12 cellular contexts compared by ENCODE assay signal in the genomic region with DNA sequence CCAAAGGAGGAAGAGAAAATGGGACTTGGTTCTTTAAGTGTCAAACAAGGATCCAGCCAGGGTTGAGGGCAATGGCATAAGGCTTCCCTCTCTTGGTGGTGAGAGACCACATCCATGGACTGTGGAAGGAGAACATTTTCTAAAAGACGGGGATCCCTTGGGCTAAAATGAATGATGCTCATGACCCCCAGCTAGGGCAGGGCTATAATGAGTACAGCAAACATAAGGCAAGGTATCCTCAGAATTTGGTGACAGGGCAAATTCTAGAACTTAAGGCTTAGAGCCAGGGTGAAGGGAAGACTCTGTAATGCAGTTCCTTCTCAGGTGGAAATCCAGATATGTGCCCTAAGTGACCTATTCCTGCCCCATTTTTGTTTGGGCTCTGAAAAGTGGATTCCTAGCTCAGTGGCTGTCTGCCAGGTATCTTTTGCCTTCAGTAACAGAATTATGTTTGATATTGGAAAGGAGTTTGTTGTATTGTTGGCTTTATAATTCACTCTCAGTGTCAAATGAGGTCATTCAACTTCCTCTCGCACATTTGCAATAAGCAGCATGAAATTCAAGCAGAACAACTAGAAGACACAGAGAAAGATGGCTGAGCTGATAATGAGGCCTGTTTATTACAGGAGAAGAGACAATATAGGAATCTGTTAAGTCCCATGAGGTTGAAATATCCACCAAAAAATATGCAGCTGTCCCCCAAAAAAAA.
DNase-seq lines count a peak whose midpoint lies in the region; ATAC-seq and FAIRE-seq lines count a peak whose summit lies in the region.
"Had no signal": no experiment of that assay in that cellular context is flagged by ENCODE, and none has a peak within 500 bp of the region (broad histone marks: within the 10 kb centered on the region; RNA-seq: fewer than 3 reads in every experiment).

No MANE protein-coding gene starts in this region.

- FAIRE-seq in endometrium (lab: Jason Lieb, UNC) = peak; percentile 8
- FAIRE-seq: A549 had no signal

- no peaks in the 10 kb centered on the region for H3K27me3 Mint-ChIP-seq in activated CD4-positive, alpha-beta T cell treated with anti-CD3 and anti-CD28 coated beads, Interleukin-2, amount 10 ng/mL, durations not matched to agents 7 days and 5 days
- no peaks in the 10 kb centered on the region for H3K27me3 Mint-ChIP-seq in stimulated activated naive B cell treated with anti-CD40 and anti-IgM and Interleukin-4, amounts not matched to agents 10 μg/mL and 1 μg/mL and 100 μg/mL, for 72 hours

- H3K27ac Mint-ChIP-seq in activated CD4-positive, alpha-beta T cell treated with anti-CD3 and anti-CD28 coated beads, Interleukin-2, amount 10 ng/mL, durations not matched to agents 7 days and 5 days = peak overlapping the region; percentile 96
- peak overlapping the region; percentile 62 for H3K27ac Mint-ChIP-seq in stimulated activated naive B cell treated with anti-CD40 and anti-IgM and Interleukin-4, amounts not matched to agents 10 μg/mL and 1 μg/mL and 100 μg/mL, for 72 hours

- POLR2A ChIA-PET in activated CD4-positive, alpha-beta T cell treated with anti-CD3 and anti-CD28 coated beads, Interleukin-2, amount 10 ng/mL, durations not matched to agents 7 days and 5 days (lab: Charles Lee) = no interaction called here

- CTCF ChIA-PET in activated CD4-positive, alpha-beta T cell treated with anti-CD3 and anti-CD28 coated beads, Interleukin-2, amount 10 ng/mL, durations not matched to agents 7 days and 5 days (lab: Charles Lee) = interaction anchor here (0.6 to 2.7 kb wide), 4 partner anchors 9 to 349 kb away, joined by 3 to 14 read pairs (median 6); no protein-coding TSS in a partner anchor

- ATAC-seq in stimulated activated naive B cell treated with anti-CD40 and anti-IgM and Interleukin-4, amounts not matched to agents 10 μg/mL and 1 μg/mL and 100 μg/mL, for 72 hours (replicated peaks) = no peak
- no peak for ATAC-seq in GM21717 (IDR thresholded peaks at IDR 0.05; ENCODE audit: unreplicated experiment)
- ATAC-seq in HG02642 (IDR thresholded peaks at IDR 0.05; ENCODE audit: poor library complexity, unreplicated experiment) = no peak
- ATAC-seq: A549 had no signal

- peaks cover 95% of the 10 kb centered on the region for H3K36me3 Mint-ChIP-seq in activated CD4-positive, alpha-beta T cell treated with anti-CD3 and anti-CD28 coated beads, Interleukin-2, amount 10 ng/mL, durations not matched to agents 7 days and 5 days (ENCODE audit: low read depth)
- peaks cover 10 to 11% of the 10 kb centered on the region in 2 donors for H3K36me3 Mint-ChIP-seq in stimulated activated naive B cell treated with anti-CD40 and anti-IgM and Interleukin-4, amounts not matched to agents 10 μg/mL and 1 μg/mL and 100 μg/mL, for 72 hours

- peak overlapping the region; percentile 85 for H3K4me3 Mint-ChIP-seq in activated CD4-positive, alpha-beta T cell treated with anti-CD3 and anti-CD28 coated beads, Interleukin-2, amount 10 ng/mL, durations not matched to agents 7 days and 5 days
- no peak overlapping the region for H3K4me3 Mint-ChIP-seq in stimulated activated naive B cell treated with anti-CD40 and anti-IgM and Interleukin-4, amounts not matched to agents 10 μg/mL and 1 μg/mL and 100 μg/mL, for 72 hours

- DNase-seq in activated CD4-positive, alpha-beta T cell treated with anti-CD3 and anti-CD28 coated beads, Interleukin-2, amount 10 ng/mL, durations not matched to agents 7 days and 5 days = no peak
- DNase-seq in activated CD4-positive, alpha-beta T cell treated with anti-CD3 and anti-CD28 coated beads for 1 hour = no peak
- DNase-seq in OCI-M1 (lab: John Stamatoyannopoulos, UW) (peak; percentile 21), NCI-H774 (lab: John Stamatoyannopoulos, UW) (no peak)
- no peak for DNase-seq in stimulated activated naive B cell treated with anti-CD40 and anti-IgM and Interleukin-4, amounts not matched to agents 10 μg/mL and 1 μg/mL and 100 μg/mL, for 72 hours
- DNase-seq: RPMI8226; stimulated activated CD4-positive, alpha-beta T cell treated with anti-CD3 and anti-CD28 coated beads, Interleukin-4, amount 100 ng/mL, for 1 hour; upper lobe of left lung had no signal

- H3K9me3 Mint-ChIP-seq in activated CD4-positive, alpha-beta T cell treated with anti-CD3 and anti-CD28 coated beads, Interleukin-2, amount 10 ng/mL, durations not matched to agents 7 days and 5 days = no peaks in the 10 kb centered on the region
- H3K9me3 Mint-ChIP-seq in stimulated activated naive B cell treated with anti-CD40 and anti-IgM and Interleukin-4, amounts not matched to agents 10 μg/mL and 1 μg/mL and 100 μg/mL, for 72 hours = no peaks in the 10 kb centered on the region

- H3K4me1 Mint-ChIP-seq in activated CD4-positive, alpha-beta T cell treated with anti-CD3 and anti-CD28 coated beads, Interleukin-2, amount 10 ng/mL, durations not matched to agents 7 days and 5 days = peaks cover 87% of the 10 kb centered on the region
- H3K4me1 Mint-ChIP-seq in stimulated activated naive B cell treated with anti-CD40 and anti-IgM and Interleukin-4, amounts not matched to agents 10 μg/mL and 1 μg/mL and 100 μg/mL, for 72 hours = peaks cover 52 to 95% of the 10 kb centered on the region in 2 donors
